1 cellular context compared by ENCODE assay signal in genomic region chr3:40584625-40585189, GRCh38.
TF ChIP-seq lines count a peak whose summit lies in the region.

No MANE protein-coding gene starts in this region.

TF ChIP-seq in WTC11, 78 proteins besides CTCF, POLR2A, EP300 and RAD21 (continued from another document):
- TF ChIP-seq ERG (CRISPR knock-in tag; IDR thresholded peaks at IDR 0.05) (no peak), ZNF512 (CRISPR knock-in tag; IDR thresholded peaks at IDR 0.05; ENCODE audit: borderline replicate concordance) (no peak), ZNF263 (CRISPR knock-in tag; IDR thresholded peaks at IDR 0.05; ENCODE audit: low read depth) (no peak), ZNF121 (CRISPR knock-in tag; IDR thresholded peaks at IDR 0.05) (no peak), GTF2I (CRISPR knock-in tag; conservative IDR thresholded peaks at IDR 0.05) (no peak), PRRX2 (CRISPR knock-in tag; IDR thresholded peaks at IDR 0.05) (0 out of 2 replicates have a peak, but pooled peaks have one; percentile 48)
